Comparison of ENCODE assay signal across 17 cellular contexts in the genomic region with DNA sequence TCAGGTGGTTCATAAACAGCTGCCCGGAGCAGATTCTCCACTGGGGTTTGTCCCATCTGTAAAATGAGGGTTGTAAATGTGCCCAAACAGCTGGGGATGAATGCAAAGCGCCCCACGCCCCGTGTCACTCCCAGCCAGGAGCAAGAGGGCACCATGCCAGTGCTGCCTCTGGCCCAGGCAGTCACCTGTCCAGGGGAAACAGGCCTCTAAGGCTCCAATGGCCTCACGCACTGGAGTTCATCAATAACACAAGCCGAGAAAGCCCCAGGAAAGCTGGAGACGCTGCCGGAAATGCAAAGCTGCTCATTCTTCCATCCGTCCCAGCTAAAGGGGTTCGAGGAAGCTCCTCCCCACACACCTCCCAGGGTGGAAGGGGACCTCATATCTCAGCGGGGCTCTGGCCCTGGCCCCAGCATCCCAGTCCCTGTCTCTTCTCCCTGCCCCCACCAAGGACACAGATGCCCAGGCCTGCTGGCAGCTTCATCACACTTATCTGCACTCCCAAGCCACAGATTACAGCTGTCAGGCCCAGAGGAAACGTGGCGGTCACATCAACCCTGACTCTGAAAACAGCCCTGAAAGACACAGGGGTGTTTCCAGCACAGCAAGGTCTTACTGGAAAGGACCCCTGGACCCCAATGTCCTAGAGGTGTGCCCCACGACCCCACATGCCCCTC. TPM values are rescaled to one million over a fixed set of nuclear protein-coding genes. Genes with fewer than 3 reads are reported as not detected.
DNase-seq lines count a peak whose midpoint lies in the region; ATAC-seq and TF ChIP-seq lines count a peak whose summit lies in the region.
"Had no signal": no experiment of that assay in that cellular context is flagged by ENCODE, and none has a peak within 500 bp of the region (broad histone marks: within the 10 kb centered on the region; RNA-seq: fewer than 3 reads in every experiment).

No MANE protein-coding gene starts in this region.

- peak overlapping the region; percentile 67 for H3K27ac Mint-ChIP-seq in Caco-2 (ENCODE audit: unreplicated experiment)
- H3K27ac Mint-ChIP-seq in activated CD8-positive, alpha-beta T cell treated with anti-CD3 and anti-CD28 coated beads for 36 hours = no peak overlapping the region
- H3K27ac Mint-ChIP-seq in activated naive CD4-positive, alpha-beta T cell treated with anti-CD3 and anti-CD28 coated beads, Interleukin-2, amount 10 ng/mL, durations not matched to agents 7 days and 5 days = no peak overlapping the region
- H3K27ac Mint-ChIP-seq in activated CD4-positive, alpha-beta T cell treated with anti-CD3 and anti-CD28 coated beads for 36 hours = no peak overlapping the region
- H3K27ac Mint-ChIP-seq: activated T-helper 2 cell treated with anti-CD3 and anti-CD28 coated beads, Interferon-gamma antibody, Interleukin-2, Interleukin-4, amounts not matched to agents 10 μg/mL and 5 μg/mL and 100 μg/mL, durations not matched to agents 14 hours and 24 hours and 36 hours had no signal

- H3K27me3 Mint-ChIP-seq in Caco-2 (ENCODE audit: insufficient read depth, unreplicated experiment) = no peaks in the 10 kb centered on the region
- H3K27me3 Mint-ChIP-seq in activated CD8-positive, alpha-beta T cell treated with anti-CD3 and anti-CD28 coated beads for 36 hours = no peaks in the 10 kb centered on the region
- no peaks in the 10 kb centered on the region for H3K27me3 Mint-ChIP-seq in activated naive CD4-positive, alpha-beta T cell treated with anti-CD3 and anti-CD28 coated beads, Interleukin-2, amount 10 ng/mL, durations not matched to agents 7 days and 5 days
- no peaks in the 10 kb centered on the region for H3K27me3 Mint-ChIP-seq in activated CD4-positive, alpha-beta T cell treated with anti-CD3 and anti-CD28 coated beads for 36 hours
- H3K27me3 Mint-ChIP-seq: naive B cell had no signal

- BruUV-seq in Caco-2 (replicated peaks; lab: Mats Ljungman, UMichigan) = no TSS peak

- H3K4me1 Mint-ChIP-seq in Caco-2 (ENCODE audit: low read depth, unreplicated experiment) = peaks cover 10% of the 10 kb centered on the region
- no peaks in the 10 kb centered on the region for H3K4me1 Mint-ChIP-seq in activated CD8-positive, alpha-beta T cell treated with anti-CD3 and anti-CD28 coated beads for 36 hours (ENCODE audit: low read depth)
- no peaks in the 10 kb centered on the region for H3K4me1 Mint-ChIP-seq in activated naive CD4-positive, alpha-beta T cell treated with anti-CD3 and anti-CD28 coated beads, Interleukin-2, amount 10 ng/mL, durations not matched to agents 7 days and 5 days
- no peaks in the 10 kb centered on the region for H3K4me1 Mint-ChIP-seq in activated CD4-positive, alpha-beta T cell treated with anti-CD3 and anti-CD28 coated beads for 36 hours

- H3K4me3 Mint-ChIP-seq in Caco-2 (ENCODE audit: unreplicated experiment) = no peak overlapping the region
- no peak overlapping the region for H3K4me3 Mint-ChIP-seq in activated CD8-positive, alpha-beta T cell treated with anti-CD3 and anti-CD28 coated beads for 36 hours
- H3K4me3 Mint-ChIP-seq in activated naive CD4-positive, alpha-beta T cell treated with anti-CD3 and anti-CD28 coated beads, Interleukin-2, amount 10 ng/mL, durations not matched to agents 7 days and 5 days = no peak overlapping the region
- H3K4me3 Mint-ChIP-seq in activated CD4-positive, alpha-beta T cell treated with anti-CD3 and anti-CD28 coated beads for 36 hours = no peak overlapping the region
- H3K4me3 Mint-ChIP-seq: naive B cell had no signal

- H3K27me3 ChIP-seq in Caco-2 (replicated peaks; ENCODE audit: control insufficient read depth, insufficient read depth, low read length) (no peaks in the 10 kb centered on the region), right cardiac atrium (ENCODE audit: control insufficient read depth, insufficient read depth) (no peaks in the 10 kb centered on the region), gastrocnemius medialis (no peaks in the 10 kb centered on the region)
- H3K27me3 ChIP-seq: brain microvascular endothelial cell had no signal

- no peaks in the 10 kb centered on the region for H3K36me3 ChIP-seq in Caco-2 (ENCODE audit: control insufficient read depth, insufficient read depth, low read length)
- no peaks in the 10 kb centered on the region for H3K36me3 ChIP-seq in gastrocnemius medialis
- H3K36me3 ChIP-seq: brain microvascular endothelial cell had no signal

- intact Hi-C loops in Caco-2 (cut with micrococcal nuclease; ENCODE audit: unreplicated experiment) = no loop called here
- intact Hi-C loops in right cardiac atrium (cut with DNase I) = no loop called here
- intact Hi-C loops in gastrocnemius medialis (cut with DNase I; ENCODE audit: low total_unique reads) = no loop called here
- intact Hi-C loops in activated CD8-positive, alpha-beta T cell treated with anti-CD3 and anti-CD28 coated beads for 36 hours (cut with micrococcal nuclease) = no loop called here
- intact Hi-C loops in activated CD4-positive, alpha-beta T cell treated with anti-CD3 and anti-CD28 coated beads for 36 hours (cut with DNase I, micrococcal nuclease) = no loop called here

- 58% methylated on average over 14 of the region's 14 CpGs for WGBS in right cardiac atrium

- H3K27ac ChIP-seq in angular gyrus (ENCODE audit: low read depth, low read length) (peak overlapping the region; percentile 58), right cardiac atrium (ENCODE audit: low read length) (peak overlapping the region; percentile 29), gastrocnemius medialis (peak overlapping the region in 3 of 4 donors; percentile 44 to 58 (median 57))
- H3K27ac ChIP-seq: brain microvascular endothelial cell had no signal

- peaks cover 12% of the 10 kb centered on the region for H3K4me1 ChIP-seq in Caco-2
- peaks cover 15% of the 10 kb centered on the region for H3K4me1 ChIP-seq in right cardiac atrium (ENCODE audit: control insufficient read depth, insufficient read depth, low read length)
- H3K4me1 ChIP-seq in gastrocnemius medialis = peaks cover 39 to 41% of the 10 kb centered on the region in 2 donors

- CTCF ChIA-PET in Caco-2 (lab: Charles Lee) = interaction anchor here (1.4 kb wide), 1 partner anchor 64 kb away, joined by 6 read pairs; no protein-coding TSS in a partner anchor
- CTCF ChIA-PET in activated CD8-positive, alpha-beta T cell treated with anti-CD3 and anti-CD28 coated beads for 36 hours (lab: Charles Lee) = no interaction called here
- CTCF ChIA-PET in activated naive CD4-positive, alpha-beta T cell treated with anti-CD3 and anti-CD28 coated beads, Interleukin-2, amount 10 ng/mL, durations not matched to agents 7 days and 5 days (lab: Charles Lee) = no interaction called here
- CTCF ChIA-PET in activated CD4-positive, alpha-beta T cell treated with anti-CD3 and anti-CD28 coated beads for 36 hours (lab: Charles Lee) = no interaction called here

- POLR2A ChIA-PET in Caco-2 (lab: Charles Lee) = interaction anchor here (0.6 kb wide), 1 partner anchor 1799 kb away, joined by 4 read pairs; no protein-coding TSS in a partner anchor
- POLR2A ChIA-PET in activated CD8-positive, alpha-beta T cell treated with anti-CD3 and anti-CD28 coated beads for 36 hours (lab: Charles Lee) = no interaction called here
- POLR2A ChIA-PET in activated CD4-positive, alpha-beta T cell treated with anti-CD3 and anti-CD28 coated beads for 36 hours (lab: Charles Lee) = no interaction called here

- H3K36me3 Mint-ChIP-seq in Caco-2 (ENCODE audit: insufficient read depth, unreplicated experiment) = peaks cover 32% of the 10 kb centered on the region
- peaks cover 9% of the 10 kb centered on the region for H3K36me3 Mint-ChIP-seq in activated CD8-positive, alpha-beta T cell treated with anti-CD3 and anti-CD28 coated beads for 36 hours (ENCODE audit: low read depth)
- no peaks in the 10 kb centered on the region for H3K36me3 Mint-ChIP-seq in activated naive CD4-positive, alpha-beta T cell treated with anti-CD3 and anti-CD28 coated beads, Interleukin-2, amount 10 ng/mL, durations not matched to agents 7 days and 5 days
- H3K36me3 Mint-ChIP-seq in activated CD4-positive, alpha-beta T cell treated with anti-CD3 and anti-CD28 coated beads for 36 hours (ENCODE audit: low read depth) = no peaks in the 10 kb centered on the region
- H3K36me3 Mint-ChIP-seq: naive B cell had no signal

- H3K9me3 Mint-ChIP-seq in Caco-2 (ENCODE audit: unreplicated experiment) = no peaks in the 10 kb centered on the region
- no peaks in the 10 kb centered on the region for H3K9me3 Mint-ChIP-seq in activated CD8-positive, alpha-beta T cell treated with anti-CD3 and anti-CD28 coated beads for 36 hours
- no peaks in the 10 kb centered on the region for H3K9me3 Mint-ChIP-seq in activated naive CD4-positive, alpha-beta T cell treated with anti-CD3 and anti-CD28 coated beads, Interleukin-2, amount 10 ng/mL, durations not matched to agents 7 days and 5 days
- H3K9me3 Mint-ChIP-seq in activated CD4-positive, alpha-beta T cell treated with anti-CD3 and anti-CD28 coated beads for 36 hours (ENCODE audit: low read depth) = no peaks in the 10 kb centered on the region
- H3K9me3 Mint-ChIP-seq: activated T-helper 2 cell treated with anti-CD3 and anti-CD28 coated beads, Interferon-gamma antibody, Interleukin-2, Interleukin-4, amounts not matched to agents 10 μg/mL and 5 μg/mL and 100 μg/mL, durations not matched to agents 14 hours and 24 hours and 36 hours; naive B cell had no signal

- in situ Hi-C loops in gastrocnemius medialis (cut with MboI; ENCODE audit: low sequenced_read_pairs in 4 of 4) = no loop called here

- TF ChIP-seq CTCF in Caco-2 (IDR thresholded peaks at IDR 0.05; ENCODE audit: insufficient read depth in 1 of 2, low read depth in 1 of 2, low read length in 1 of 2, severe bottlenecking in 1 of 2, unreplicated experiment in 1 of 2) (no peak), gastrocnemius medialis (IDR thresholded peaks at IDR 0.05 in 4 of 5, conservative IDR thresholded peaks at IDR 0.05 in 1 of 5) (no peak)
- TF ChIP-seq CTCF in activated CD8-positive, alpha-beta T cell treated with anti-CD3 and anti-CD28 coated beads for 36 hours (IDR thresholded peaks at IDR 0.05) = no peak

- DNase-seq in Caco-2 = no peak
- DNase-seq in right cardiac atrium = peak in 1 of 3 donors; percentile 63
- DNase-seq in gastrocnemius medialis = peak in 1 of 2 donors; percentile 11
- DNase-seq in activated CD8-positive, alpha-beta T cell treated with anti-CD3 and anti-CD28 coated beads for 36 hours = no peak
- no peak for DNase-seq in activated naive CD4-positive, alpha-beta T cell treated with anti-CD3 and anti-CD28 coated beads, Interleukin-2, amount 10 ng/mL, durations not matched to agents 7 days and 5 days
- no peak for DNase-seq in activated CD4-positive, alpha-beta T cell treated with anti-CD3 and anti-CD28 coated beads for 36 hours
- DNase-seq in NCI-H1048 (lab: John Stamatoyannopoulos, UW) = no peak
- DNase-seq: activated CD4-positive, alpha-beta T cell treated with anti-CD3 and anti-CD28 coated beads for 1 hour; brain microvascular endothelial cell; DND-41; HCEC 1CT; naive B cell; NCI-H1105 treated with DMSO at 0.1 percent for 48 hours; NCI-H82 had no signal

- H3K4me3 ChIP-seq in Caco-2 (ENCODE audit: low read depth, low read length) = no peak overlapping the region
- no peak overlapping the region for H3K4me3 ChIP-seq in right cardiac atrium (ENCODE audit: low read length)
- H3K4me3 ChIP-seq in gastrocnemius medialis = no peak overlapping the region

- ATAC-seq in right cardiac atrium (peak; percentile 15 to 34), gastrocnemius medialis (no peak)
- no peak for ATAC-seq in activated CD8-positive, alpha-beta T cell treated with anti-CD3 and anti-CD28 coated beads for 36 hours
- ATAC-seq in activated CD4-positive, alpha-beta T cell treated with anti-CD3 and anti-CD28 coated beads for 36 hours = no peak
- ATAC-seq: esophagus mucosa had no signal

- no peaks in the 10 kb centered on the region for H3K9me3 ChIP-seq in Caco-2
- H3K9me3 ChIP-seq in right cardiac atrium (ENCODE audit: control insufficient read depth, low read length) = no peaks in the 10 kb centered on the region
- no peaks in the 10 kb centered on the region for H3K9me3 ChIP-seq in gastrocnemius medialis

- TF ChIP-seq POLR2A in gastrocnemius medialis (IDR thresholded peaks at IDR 0.05) = no peak

RNA-seq across cellular contexts. Expression of a gene that starts 21.5 kb away (rescaled TPM):
- total RNA-seq in Caco-2 (2022) (104 and 106 TPM in 2 replicates), right cardiac atrium (10 to 100 TPM; 15.7 to 22.9 (median 20.0) TPM), gastrocnemius medialis (1 to 10 TPM; 5.4 to 8.7 (median 6.2) TPM)
- 17.0 TPM for polyA plus RNA-seq in right cardiac atrium
- 10 to 100 TPM; 36.2 to 38.1 TPM for total RNA-seq in activated CD8-positive, alpha-beta T cell treated with anti-CD3 and anti-CD28 coated beads for 36 hours
- 10 to 100 TPM; 22.9 to 24.1 TPM for total RNA-seq in activated CD4-positive, alpha-beta T cell treated with anti-CD3 and anti-CD28 coated beads for 36 hours

Comparison
In these comparisons a context has a peak if more than half of its experiments do, and no peak if none do; other contexts are left out.
1. ATAC-seq: peak in right cardiac atrium (2 of 2); none in gastrocnemius medialis (0 of 2), activated CD8-positive, alpha-beta T cell treated with anti-CD3 and anti-CD28 coated beads for 36 hours (single experiment) and activated CD4-positive, alpha-beta T cell treated with anti-CD3 and anti-CD28 coated beads for 36 hours (single experiment).
2. Peak in every context shown above with its lines, with median percentiles within 50 percentile points of each other: H3K27ac ChIP-seq.